Comparison of ENCODE assay signal across 8 cellular contexts in the genomic region with DNA sequence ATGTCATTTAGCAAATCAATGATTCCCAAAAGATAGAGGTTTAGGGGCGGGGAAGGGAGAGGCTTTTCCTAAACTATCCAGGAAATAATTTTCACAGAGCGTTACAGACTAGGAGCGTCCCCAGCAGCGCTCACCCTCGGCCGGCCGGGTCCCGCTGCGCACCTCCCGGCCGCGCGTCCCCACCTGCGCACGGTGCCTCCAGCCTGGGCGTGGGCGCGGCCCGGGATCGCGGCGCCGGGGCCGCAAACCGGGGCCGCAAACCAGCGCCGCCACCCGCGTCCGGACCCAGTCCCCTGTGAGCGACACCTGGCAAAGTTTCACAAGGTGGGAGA. TPM values are rescaled to one million over a fixed set of nuclear protein-coding genes. Genes with fewer than 3 reads are reported as not detected.
A peak's percentile ranks its signal among the peaks of the same experiment; 100 is the strongest.
DNase-seq lines count a peak whose midpoint lies in the region; ATAC-seq and TF ChIP-seq lines count a peak whose summit lies in the region.

No MANE protein-coding gene starts in this region.

- H3K27ac ChIP-seq in HUES48 (ENCODE audit: low read depth, low read length) (peak overlapping the region; percentile 95), right lobe of liver (peak overlapping the region; percentile 93 to 99 (median 98)), urinary bladder (ENCODE audit: low read depth) (peak overlapping the region; percentile 95)

- H3K4me1 ChIP-seq in HUES48 (ENCODE audit: control insufficient read depth, insufficient read depth, low read length) (peaks cover 23% of the 10 kb centered on the region), right lobe of liver (peaks cover 0 to 38% (median 4%) of the 10 kb centered on the region in 4 donors), urinary bladder (ENCODE audit: insufficient read depth) (no peaks in the 10 kb centered on the region)

- no peak for TF ChIP-seq CTCF in astrocyte of the spinal cord (IDR thresholded peaks at IDR 0.05; ENCODE audit: low read depth, low read length)
- no peak for TF ChIP-seq CTCF in right lobe of liver (IDR thresholded peaks at IDR 0.05)

- H3K4me3 ChIP-seq in HUES48 (ENCODE audit: low read depth, low read length), result peak overlapping the region; percentile 80
- peak overlapping the region; percentile 79 for H3K4me3 ChIP-seq in astrocyte of the spinal cord (ENCODE audit: low read depth, low read length)
- H3K4me3 ChIP-seq in right lobe of liver, result peak overlapping the region; percentile 89 to 95 (median 91)
- H3K4me3 ChIP-seq in urinary bladder (ENCODE audit: low read depth, low read length), result peak overlapping the region; percentile 96

- ATAC-seq in GM19463 (IDR thresholded peaks at IDR 0.05; ENCODE audit: unreplicated experiment) (peak; percentile 3), right lobe of liver (peak; percentile 4 to 14 (median 9))

- H3K36me3 ChIP-seq in HUES48 (ENCODE audit: control insufficient read depth, insufficient read depth, low read length) (no peaks in the 10 kb centered on the region), right lobe of liver (no peaks in the 10 kb centered on the region), urinary bladder (ENCODE audit: insufficient read depth) (no peaks in the 10 kb centered on the region)

- intact Hi-C loops in right lobe of liver (cut with DNase I), result no loop called here

- 0% methylated on average over 2 of the region's 32 CpGs for WGBS in right lobe of liver (ENCODE audit: insufficient coverage, low coverage, low lambda C conversion rate, missing lambda C conversion rate)
- WGBS in urinary bladder, result under 1% methylated on average over 32 of the region's 32 CpGs

- DNase-seq in COLO668 (lab: John Stamatoyannopoulos, UW; ENCODE audit: unreplicated experiment) (peak; percentile 82), astrocyte of the spinal cord (ENCODE audit: low read depth, low spot score) (no peak), right lobe of liver (no peak), cerebellar cortex (ENCODE audit: low spot score) (no peak), NCI-H187 treated with DMSO at 0.1 percent for 48 hours (lab: John Stamatoyannopoulos, UW) (no peak)

- peak overlapping the region; percentile 48; the same call in 1 of the 2 replicates for H3K9ac ChIP-seq in HUES48 (ENCODE audit: low read depth, low read length)

- no peak for TF ChIP-seq POLR2A in right lobe of liver (IDR thresholded peaks at IDR 0.05)

- H3K27me3 ChIP-seq in HUES48 (ENCODE audit: control insufficient read depth, insufficient read depth, low read length) (peaks cover 53% of the 10 kb centered on the region), right lobe of liver (no peaks in the 10 kb centered on the region)

- no peaks in the 10 kb centered on the region for H3K9me3 ChIP-seq in HUES48 (ENCODE audit: control insufficient read depth, insufficient read depth, low read length)
- no peaks in the 10 kb centered on the region for H3K9me3 ChIP-seq in right lobe of liver

- in situ Hi-C loops in astrocyte of the spinal cord (cut with HindIII; ENCODE audit: low sequenced_read_pairs), result no loop called here

RNA-seq across cellular contexts. Expression of a gene that starts 0.7 kb away (rescaled TPM):
- total RNA-seq in right lobe of liver (10 to 100 TPM; 18.9 to 26.6 (median 23.5) TPM), urinary bladder (13.4 TPM)
- polyA plus RNA-seq in urinary bladder, result 10.8 TPM
